Comparison of ENCODE assay signal across 18 cellular contexts in genomic region chr12:47385587-47385986, GRCh38.
"Had no signal": no experiment of that assay in that cellular context is flagged by ENCODE, and none has a peak within 500 bp of the region (broad histone marks: within the 10 kb centered on the region; RNA-seq: fewer than 3 reads in every experiment).

No MANE protein-coding gene starts in this region.

- ATAC-seq: esophagus mucosa, left colon, lower lobe of right lung, sciatic nerve, T-cell had no signal

- H3K27me3 Mint-ChIP-seq: activated naive CD8-positive, alpha-beta T cell; central memory CD8-positive, alpha-beta T cell; T-cell had no signal

- H3K9me3 ChIP-seq: lower lobe of right lung, ovary, transverse colon had no signal

- H3K4me3 ChIP-seq: coronary artery, lower lobe of right lung, ovary, transverse colon had no signal

- H3K9me3 Mint-ChIP-seq: central memory CD8-positive, alpha-beta T cell had no signal

- H3K27ac ChIP-seq: brain microvascular endothelial cell, coronary artery, lower lobe of right lung, ovary, transverse colon had no signal

- H3K27me3 ChIP-seq: brain microvascular endothelial cell, ovary, transverse colon had no signal

- DNase-seq: activated CD4-positive, CD25-positive, alpha-beta regulatory T cell treated with anti-CD3 and anti-CD28 coated beads, Interleukin-2, amount 50 U/mL, for 72 hours; activated CD8-positive, alpha-beta memory T cell treated with anti-CD3 and anti-CD28 coated beads for 24 hours; anterior cingulate cortex; brain microvascular endothelial cell; left colon; lower lobe of right lung; midbrain; ovary; substantia nigra; T-cell; T-helper 9 cell; transverse colon had no signal

- H3K36me3 ChIP-seq: brain microvascular endothelial cell, lower lobe of right lung, ovary, transverse colon had no signal

- H3K4me3 Mint-ChIP-seq: activated naive CD8-positive, alpha-beta T cell; central memory CD8-positive, alpha-beta T cell; neural crest cell; T-cell had no signal

- H3K27ac Mint-ChIP-seq: T-cell had no signal

- H3K36me3 Mint-ChIP-seq: T-cell had no signal
